8 cellular contexts compared by ENCODE assay signal in genomic region chr6:129501401-129502051, GRCh38.
A peak's percentile ranks its signal among the peaks of the same experiment; 100 is the strongest.
DNase-seq lines count a peak whose midpoint lies in the region; ATAC-seq and TF ChIP-seq lines count a peak whose summit lies in the region.

No MANE protein-coding gene starts in this region.

- H3K27me3 ChIP-seq in MG63 (no peaks in the 10 kb centered on the region), adrenal gland (no peaks in the 10 kb centered on the region)

- H3K4me1 ChIP-seq in adrenal gland (replicated peaks in 1 of 2): peaks cover 11 to 35% of the 10 kb centered on the region in 2 donors

- intact Hi-C loops in adrenal gland (cut with DNase I): loop anchor here in 1 of 2 donors (10.0 kb wide), 1 partner anchor 83 kb away; no protein-coding TSS in a partner anchor

- peak overlapping the region in 4 of 5 donors; percentile 59 to 83 (median 70) for H3K27ac ChIP-seq in adrenal gland

- no peak for ATAC-seq in HG03196 (IDR thresholded peaks at IDR 0.05; ENCODE audit: unreplicated experiment)

- H3K36me3 ChIP-seq in MG63: no peaks in the 10 kb centered on the region
- no peaks in the 10 kb centered on the region for H3K36me3 ChIP-seq in adrenal gland (replicated peaks in 1 of 2)

- no peak for TF ChIP-seq POLR2A in adrenal gland (IDR thresholded peaks at IDR 0.05)

- H3K9me3 ChIP-seq in MG63 (no peaks in the 10 kb centered on the region), adrenal gland (replicated peaks in 1 of 3) (no peaks in the 10 kb centered on the region)

- H3K4me3 ChIP-seq in MG63 (no peak overlapping the region), adrenal gland (no peak overlapping the region)

- 40 to 44% (median 41%) methylated on average over 5 of the region's 5 CpGs for WGBS in adrenal gland, 4 donors

- DNase-seq in ELF-1 (ENCODE audit: low read depth, low spot score) (peak; percentile 80), MG63 (peak; percentile 76), adrenal gland (peak; percentile 72 to 96 (median 86)), iPS DF 19.7 (ENCODE audit: low read depth, low spot score) (peak; percentile 28), activated gamma-delta T cell (lab: John Stamatoyannopoulos, UW) (no peak), GOT3 (lab: John Stamatoyannopoulos, UW) (no peak)
- DNase-seq in stimulated activated CD4-positive, alpha-beta T cell treated with anti-CD3 and anti-CD28 coated beads, Interleukin-4, amount 100 ng/mL, for 24 hours: peak; percentile 25

- TF ChIP-seq CTCF in adrenal gland (IDR thresholded peaks at IDR 0.05): no peak

Comparison
In these comparisons a context has a peak if more than half of its experiments do, and no peak if none do; other contexts are left out.
1. DNase-seq: peak in ELF-1 (single experiment), MG63 (single experiment), adrenal gland (7 of 7), iPS DF 19.7 (single experiment) and stimulated activated CD4-positive, alpha-beta T cell treated with anti-CD3 and anti-CD28 coated beads, Interleukin-4, amount 100 ng/mL, for 24 hours (single experiment); none in activated gamma-delta T cell (single experiment) and GOT3 (single experiment).